9 cellular contexts compared by ENCODE assay signal in the genomic region with DNA sequence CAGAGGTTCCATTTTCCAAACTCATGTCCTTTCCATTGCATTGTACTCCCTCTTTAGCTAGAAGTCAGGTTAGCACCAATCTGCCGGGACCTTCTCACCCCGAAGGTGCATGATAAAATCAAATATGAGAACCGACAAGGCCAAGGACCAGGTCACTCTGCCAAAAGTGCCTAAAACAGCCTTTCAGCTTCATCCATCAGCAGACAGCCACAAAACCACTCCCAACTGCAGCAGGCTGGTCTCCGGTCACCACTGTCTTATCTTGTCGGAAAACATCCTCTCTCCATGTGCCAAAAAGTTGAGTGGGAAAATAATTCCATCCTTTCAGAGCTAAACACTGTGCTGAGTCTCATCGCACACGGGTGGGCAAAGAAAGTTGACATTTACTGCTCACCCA. TPM values are rescaled to one million over a fixed set of nuclear protein-coding genes. Genes with fewer than 3 reads are reported as not detected.
A peak's percentile ranks its signal among the peaks of the same experiment; 100 is the strongest.
DNase-seq lines count a peak whose midpoint lies in the region; ATAC-seq, FAIRE-seq and TF ChIP-seq lines count a peak whose summit lies in the region.
"Had no signal": no experiment of that assay in that cellular context is flagged by ENCODE, and none has a peak within 500 bp of the region (broad histone marks: within the 10 kb centered on the region; RNA-seq: fewer than 3 reads in every experiment).

No MANE protein-coding gene starts in this region.

- no peak for DNase-seq in GM06990 (ENCODE audit: extremely low read depth, insufficient read length)
- DNase-seq in SJCRH30, result no peak
- no peak for DNase-seq in esophagus squamous epithelium (lab: John Stamatoyannopoulos, UW)
- no peak for DNase-seq in RCC 7860 (ENCODE audit: low spot score)
- no peak for DNase-seq in SK-N-DZ (ENCODE audit: low spot score)
- no peak for DNase-seq in left lung
- no peak for DNase-seq in SKM-1 (lab: John Stamatoyannopoulos, UW; ENCODE audit: unreplicated experiment)

- TF ChIP-seq POLR2A in esophagus squamous epithelium (IDR thresholded peaks at IDR 0.05), result no peak

- H3K4me1 ChIP-seq in SJCRH30, result 0 out of 2 replicates have a peak, but pooled peaks cover 3% of the 10 kb centered on the region
- peaks cover 24 to 83% (median 35%) of the 10 kb centered on the region in 3 donors for H3K4me1 ChIP-seq in esophagus squamous epithelium
- peaks cover 13% of the 10 kb centered on the region for H3K4me1 ChIP-seq in rectal smooth muscle tissue (ENCODE audit: control insufficient read depth, insufficient read depth, low read length)
- peaks cover 17 to 58% of the 10 kb centered on the region in 2 donors for H3K4me1 ChIP-seq in left lung

- no peak for ATAC-seq in left lung

- no peak for FAIRE-seq in RCC 7860 (lab: Jason Lieb, UNC)
- FAIRE-seq: bronchial epithelial cell had no signal

- no peaks in the 10 kb centered on the region; the same call in 1 of the 2 replicates for H3K36me3 ChIP-seq in GM06990 (ENCODE audit: control insufficient read depth, insufficient read depth, low read length)
- no peaks in the 10 kb centered on the region for H3K36me3 ChIP-seq in SJCRH30
- H3K36me3 ChIP-seq in esophagus squamous epithelium, result peaks cover 0 to 13% (median 0%) of the 10 kb centered on the region in 3 donors
- no peaks in the 10 kb centered on the region for H3K36me3 ChIP-seq in rectal smooth muscle tissue (ENCODE audit: control insufficient read depth, insufficient read depth, low read length)
- no peaks in the 10 kb centered on the region for H3K36me3 ChIP-seq in left lung

- H3K4me3 ChIP-seq in GM06990 (replicated peaks; ENCODE audit: low read depth, low read length), result peak overlapping the region; percentile 91
- H3K4me3 ChIP-seq in SJCRH30, result peak overlapping the region; percentile 77
- H3K4me3 ChIP-seq in esophagus squamous epithelium, result peak overlapping the region in 3 of 4 donors; percentile 91 to 99 (median 93)
- H3K4me3 ChIP-seq in rectal smooth muscle tissue (ENCODE audit: low read length), result peak overlapping the region; percentile 70
- H3K4me3 ChIP-seq in left lung, result peak overlapping the region in 1 of 2 donors; percentile 75

- TF ChIP-seq CTCF in GM06990 (IDR thresholded peaks at IDR 0.05; ENCODE audit: insufficient read depth, low read length, poor library complexity, severe bottlenecking) (no peak), esophagus squamous epithelium (IDR thresholded peaks at IDR 0.05) (no peak), left lung (IDR thresholded peaks at IDR 0.05) (no peak)

- no peaks in the 10 kb centered on the region for H3K9me3 ChIP-seq in SJCRH30 (replicated peaks)
- H3K9me3 ChIP-seq in esophagus squamous epithelium, result no peaks in the 10 kb centered on the region
- H3K9me3 ChIP-seq in left lung, result no peaks in the 10 kb centered on the region

- no peak overlapping the region for H3K27ac ChIP-seq in SJCRH30
- H3K27ac ChIP-seq in esophagus squamous epithelium, result peak overlapping the region in 3 of 4 donors; percentile 25 to 96 (median 91)
- no peak overlapping the region for H3K27ac ChIP-seq in rectal smooth muscle tissue (ENCODE audit: low read depth, low read length)
- peak overlapping the region in 1 of 2 donors; percentile 91 for H3K27ac ChIP-seq in left lung

- H3K27me3 ChIP-seq in GM06990 (replicated peaks; ENCODE audit: control insufficient read depth, insufficient read depth, low read length) (no peaks in the 10 kb centered on the region), SJCRH30 (no peaks in the 10 kb centered on the region), esophagus squamous epithelium (no peaks in the 10 kb centered on the region), rectal smooth muscle tissue (ENCODE audit: control insufficient read depth, insufficient read depth, low read length) (no peaks in the 10 kb centered on the region), left lung (no peaks in the 10 kb centered on the region)

- 45 to 64% methylated on average over 6 to 7 of the region's 7 CpGs for WGBS in esophagus squamous epithelium, 2 donors

- intact Hi-C loops in esophagus squamous epithelium (cut with DNase I) (no loop called here), left lung (cut with DNase I) (no loop called here)

- no peak overlapping the region for H3K9ac ChIP-seq in rectal smooth muscle tissue (ENCODE audit: low read length)

RNA-seq across cellular contexts. Expression of a gene that starts 1.4 kb away (rescaled TPM):
- total RNA-seq in SJCRH30 (2014; rRNA removed; shearing (Covaris generic)), result 39.6 and 40.5 TPM in 2 replicates
- total RNA-seq in esophagus squamous epithelium, result 10 to 100 TPM; 25.4 to 48.6 (median 33.8) TPM
- 30.7 and 35.9 TPM in 2 replicates for polyA plus RNA-seq in SK-N-DZ (2014; cell fraction: cytosol; rRNA removed)
- polyA plus RNA-seq in SK-N-DZ (2014; cell fraction: nucleus; rRNA removed), result 80.8 and 155 TPM in 2 replicates
- 100 to 1,000 TPM in 1 of 2 donors, 10 to 100 TPM in 1; 86.7 to 108 TPM for total RNA-seq in left lung

RNA-seq across cellular contexts. Expression of a gene that starts 1.6 kb away (rescaled TPM):
- 15.5 and 17.7 TPM in 2 replicates for total RNA-seq in SJCRH30 (2014; rRNA removed; shearing (Covaris generic))
- total RNA-seq in esophagus squamous epithelium (10 to 100 TPM; 13.0 to 19.6 (median 17.1) TPM), left lung (10 to 100 TPM; 26.7 to 28.7 TPM)
- polyA plus RNA-seq in SK-N-DZ (2014; cell fraction: cytosol; rRNA removed), result 9.4 and 10.3 TPM in 2 replicates
- polyA plus RNA-seq in SK-N-DZ (2014; cell fraction: nucleus; rRNA removed), result 6.2 and 6.6 TPM in 2 replicates

RNA-seq across cellular contexts. Expression of a gene that starts 60.0 kb away (rescaled TPM):
- 81.7 and 85.6 TPM in 2 replicates for total RNA-seq in SJCRH30 (2014; rRNA removed; shearing (Covaris generic))
- total RNA-seq in esophagus squamous epithelium (10 to 100 TPM; 38.2 to 46.2 (median 44.4) TPM), left lung (10 to 100 TPM; 56.7 to 59.4 TPM)
- polyA plus RNA-seq in SK-N-DZ (2014; cell fraction: cytosol; rRNA removed), result 72.7 and 81.3 TPM in 2 replicates
- polyA plus RNA-seq in SK-N-DZ (2014; cell fraction: nucleus; rRNA removed), result 33.4 and 40.2 TPM in 2 replicates

Comparison
In these comparisons a context has a peak if more than half of its experiments do, and no peak if none do; other contexts are left out.
1. H3K27ac ChIP-seq: peak in esophagus squamous epithelium (3 of 4); none in SJCRH30 (single experiment) and rectal smooth muscle tissue (single experiment).